Comparison of ENCODE assay signal across 1 cellular context in the genomic region with DNA sequence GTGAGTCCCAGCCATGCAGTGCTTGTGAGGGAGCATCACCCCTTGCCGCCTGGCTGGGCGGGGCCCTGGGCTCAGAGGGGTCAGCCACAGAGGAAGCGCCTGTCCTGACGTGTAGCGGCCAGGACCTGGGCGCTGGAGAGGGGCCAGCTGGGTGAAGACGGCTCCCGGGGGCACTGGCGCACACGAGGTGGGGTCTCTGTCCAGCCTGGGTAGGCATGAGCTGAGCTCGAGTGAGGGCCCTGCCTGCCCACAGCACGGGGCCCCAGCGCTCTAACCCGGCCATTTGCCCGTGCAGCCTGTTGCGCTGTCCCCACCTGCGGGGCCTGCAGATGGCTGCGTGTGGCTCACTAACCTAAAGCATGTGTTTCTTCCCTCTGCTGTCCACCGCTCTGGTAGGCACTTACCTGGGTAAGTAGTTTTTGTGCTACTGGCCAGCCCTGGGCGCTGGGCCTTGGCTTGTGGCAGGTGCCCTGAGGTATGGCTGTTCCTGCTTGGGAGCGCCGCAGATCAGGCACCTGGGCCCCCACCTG.
TF ChIP-seq lines count a peak whose summit lies in the region.

No MANE protein-coding gene starts in this region.

TF ChIP-seq in K562, 482 proteins besides CTCF, POLR2A, EP300 and RAD21:
- peak; percentile 36; the same call in 1 of the 2 replicates for TF ChIP-seq POLR2G (IDR thresholded peaks at IDR 0.05; ENCODE audit: low read depth, low read length)
- no peak for TF ChIP-seq CCNT2 (IDR thresholded peaks at IDR 0.05; ENCODE audit: borderline replicate concordance, extremely low read depth, insufficient read length, low read depth, low read length)
